ENCODE assay signal across 11 cellular contexts in the genomic region with DNA sequence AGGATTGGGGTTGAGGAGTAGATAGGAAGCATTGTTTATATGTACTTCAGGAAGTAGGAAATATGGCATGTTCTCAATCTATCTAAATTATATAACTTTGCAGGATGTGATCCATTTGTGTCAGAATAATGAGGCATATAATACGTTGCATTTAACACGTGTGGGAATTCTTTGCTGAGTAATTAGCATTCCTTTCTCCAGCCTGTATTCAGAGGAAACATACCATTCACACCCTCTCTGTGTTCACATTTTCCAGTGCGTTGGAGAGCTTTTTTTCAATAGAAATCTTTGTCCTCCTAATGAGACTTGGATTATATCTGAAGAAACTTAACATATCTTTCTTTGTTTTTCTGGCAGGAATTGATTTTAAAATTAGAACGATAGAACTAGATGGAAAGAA. TPM values are rescaled to one million over a fixed set of nuclear protein-coding genes. Genes with fewer than 3 reads are reported as not detected.
DNase-seq lines count a peak whose midpoint lies in the region; ATAC-seq and TF ChIP-seq lines count a peak whose summit lies in the region.
"Had no signal": no experiment of that assay in that cellular context is flagged by ENCODE, and none has a peak within 500 bp of the region (broad histone marks: within the 10 kb centered on the region; RNA-seq: fewer than 3 reads in every experiment).

No MANE protein-coding gene starts in this region.

- no peaks in the 10 kb centered on the region for H3K9me3 ChIP-seq in RWPE2 (ENCODE audit: severe bottlenecking)
- H3K9me3 ChIP-seq in effector memory CD4-positive, alpha-beta T cell (ENCODE audit: control insufficient read depth, low read length) = no peaks in the 10 kb centered on the region

- H3K27ac ChIP-seq in ACC112 (ENCODE audit: low read depth, low read length) (peak overlapping the region; percentile 84), RWPE2 (ENCODE audit: poor library complexity, severe bottlenecking) (peak overlapping the region; percentile 28)
- peak overlapping the region; percentile 42 for H3K27ac ChIP-seq in effector memory CD4-positive, alpha-beta T cell (ENCODE audit: insufficient read depth, low read length, poor library complexity, severe bottlenecking)

- H3K27me3 ChIP-seq in ACC112 (ENCODE audit: insufficient read depth, low read length) = no peaks in the 10 kb centered on the region
- no peaks in the 10 kb centered on the region for H3K27me3 ChIP-seq in RWPE2 (ENCODE audit: insufficient read depth, poor library complexity, severe bottlenecking)
- no peaks in the 10 kb centered on the region for H3K27me3 ChIP-seq in effector memory CD4-positive, alpha-beta T cell (replicated peaks; ENCODE audit: control insufficient read depth, insufficient read depth, low read length, poor library complexity, severe bottlenecking)

- no peaks in the 10 kb centered on the region for H3K27me3 Mint-ChIP-seq in nephron (ENCODE audit: low read depth)

- H3K4me1 ChIP-seq in ACC112 (ENCODE audit: control insufficient read depth, insufficient read depth, low read length, unreplicated experiment) (peaks cover 63% of the 10 kb centered on the region), RWPE2 (ENCODE audit: insufficient read depth, poor library complexity, severe bottlenecking) (peaks cover 26% of the 10 kb centered on the region)
- peaks cover 2% of the 10 kb centered on the region for H3K4me1 ChIP-seq in effector memory CD4-positive, alpha-beta T cell (ENCODE audit: control insufficient read depth, insufficient read depth, low read length, poor library complexity, severe bottlenecking)

- ATAC-seq in RWPE2 (ENCODE audit: low read depth) (peak; percentile 67), GM18498 (IDR thresholded peaks at IDR 0.05; ENCODE audit: unreplicated experiment) (no peak), GM19351 (IDR thresholded peaks at IDR 0.05; ENCODE audit: unreplicated experiment) (no peak), left lobe of liver (no peak)

- peaks cover 4% of the 10 kb centered on the region for H3K9me3 Mint-ChIP-seq in nephron

- DNase-seq in RWPE2 (ENCODE audit: low spot score) (no peak), left lobe of liver (ENCODE audit: low spot score) (no peak), NCI-H1417 (lab: John Stamatoyannopoulos, UW) (no peak)
- DNase-seq in effector memory CD4-positive, alpha-beta T cell = no peak
- DNase-seq: C1 segment of cervical spinal cord, head of caudate nucleus, retina had no signal

- peaks cover 19% of the 10 kb centered on the region for H3K4me1 Mint-ChIP-seq in nephron

- peaks cover 35% of the 10 kb centered on the region for H3K79me2 ChIP-seq in ACC112 (ENCODE audit: control insufficient read depth, insufficient read depth, low read length, unreplicated experiment)

- TF ChIP-seq CTCF in RWPE2 (IDR thresholded peaks at IDR 0.05; ENCODE audit: poor library complexity, severe bottlenecking) (no peak), nephron (IDR thresholded peaks at IDR 0.05; ENCODE audit: unreplicated experiment in 3 of 3) (no peak)

- H3K36me3 Mint-ChIP-seq in nephron (ENCODE audit: low read depth) = peaks cover 61% of the 10 kb centered on the region

- H2AFZ ChIP-seq in ACC112 (ENCODE audit: low read length, unreplicated experiment) = no peak overlapping the region

- peak overlapping the region in 2 of 3 experiments; percentile 15 to 43 for H3K27ac Mint-ChIP-seq in nephron

- H3K4me3 ChIP-seq in ACC112 (ENCODE audit: low read depth, low read length) (peak overlapping the region; percentile 41), RWPE2 (ENCODE audit: severe bottlenecking) (no peak overlapping the region)
- H3K4me3 ChIP-seq in effector memory CD4-positive, alpha-beta T cell (ENCODE audit: insufficient read depth, low read depth, low read length, poor library complexity, severe bottlenecking) = no peak overlapping the region

- H3K4me3 Mint-ChIP-seq in nephron = no peak overlapping the region

- peaks cover 11% of the 10 kb centered on the region; the same call in 1 of the 2 replicates for H3K36me3 ChIP-seq in ACC112 (ENCODE audit: insufficient read depth, low read length)
- peaks cover 10% of the 10 kb centered on the region; the same call in 1 of the 2 replicates for H3K36me3 ChIP-seq in RWPE2 (ENCODE audit: low read depth)
- H3K36me3 ChIP-seq in effector memory CD4-positive, alpha-beta T cell (ENCODE audit: control insufficient read depth, insufficient read depth, low read length) = peaks cover 15% of the 10 kb centered on the region

RNA-seq across cellular contexts. Expression of a gene that starts 33.0 kb away (rescaled TPM):
- total RNA-seq in left lobe of liver = 3.3 TPM

RNA-seq across cellular contexts. Expression of a gene that starts 55.0 kb away (rescaled TPM):
- total RNA-seq in left lobe of liver = 6.8 TPM

Comparison
In these comparisons a context has a peak if more than half of its experiments do, and no peak if none do; other contexts are left out.
1. H3K27ac ChIP-seq: peak in every context shown above with its lines; median percentile 84 in ACC112; 42 in effector memory CD4-positive, alpha-beta T cell; 28 in RWPE2.